Comparison of ENCODE assay signal across 23 cellular contexts in the genomic region with DNA sequence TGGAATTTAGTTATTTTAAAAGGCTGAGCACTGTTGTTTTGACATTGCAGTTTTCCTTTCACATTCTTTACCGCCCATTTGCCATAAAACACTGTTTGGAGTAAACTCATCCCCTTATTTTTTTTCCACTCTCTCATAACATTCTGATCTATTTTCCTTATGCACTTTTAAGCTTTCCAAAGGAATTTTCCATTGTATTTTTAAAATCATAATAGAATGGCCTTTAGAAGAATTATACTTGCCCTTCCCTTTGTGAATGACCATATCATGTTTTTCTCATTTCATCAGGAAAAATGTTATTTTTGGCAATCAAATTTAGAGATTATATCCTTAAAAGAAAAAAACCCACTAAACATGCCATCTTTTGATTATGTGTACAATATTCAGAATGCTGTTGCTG.
"Had no signal": no experiment of that assay in that cellular context is flagged by ENCODE, and none has a peak within 500 bp of the region (broad histone marks: within the 10 kb centered on the region; RNA-seq: fewer than 3 reads in every experiment).

No MANE protein-coding gene starts in this region.

- H3K4me1 ChIP-seq: SJSA1 had no signal

- FAIRE-seq: HepG2, RCC 7860 had no signal

- H3K4me3 ChIP-seq: SJSA1, SK-N-MC had no signal

- H3K27me3 ChIP-seq: SJSA1 had no signal

- ATAC-seq: HepG2 had no signal

- H3K36me3 ChIP-seq: SJSA1 had no signal

- H3K9me3 ChIP-seq: SJSA1 had no signal

- H3K27ac ChIP-seq: SJSA1, SK-N-MC had no signal

- DNase-seq: IMR-90, Kasumi-1, KG1, MM.1S, NCI-H1092 treated with DMSO at 0.1 percent for 48 hours, NCI-H1436, NCI-H187, NCI-H2029, NCI-H2081 treated with DMSO at 0.1 percent for 48 hours, NCI-H2171, NCI-H226, NCI-H446, NCI-H510A, NCI-H524 treated with DMSO at 0.1 percent for 48 hours, NCI-H69, NCI-H774, Right ventricle myocardium superior, RPMI8226, SIG-M5 had no signal
